ENCODE assay signal across 23 cellular contexts in genomic region chr6:166612471-166612881, GRCh38. TPM values are rescaled to one million over a fixed set of nuclear protein-coding genes. Genes with fewer than 3 reads are reported as not detected.
DNase-seq lines count a peak whose midpoint lies in the region; ATAC-seq and TF ChIP-seq lines count a peak whose summit lies in the region.
"Had no signal": no experiment of that assay in that cellular context is flagged by ENCODE, and none has a peak within 500 bp of the region (broad histone marks: within the 10 kb centered on the region; RNA-seq: fewer than 3 reads in every experiment).

No MANE protein-coding gene starts in this region.

- peak; percentile 24 for DNase-seq in activated effector memory CD4-positive, alpha-beta T cell treated with anti-CD3 and anti-CD28 coated beads, Interleukin-2, amount 50 U/mL, for 16 hours
- DNase-seq in activated effector memory CD4-positive, alpha-beta T cell treated with Interleukin-2 at 50 U/mL for 16 hours, result no peak
- peak in 1 of 2 donors; percentile 34 for DNase-seq in heart right ventricle
- DNase-seq in omental fat pad (ENCODE audit: low spot score), result no peak
- DNase-seq in uterus, result peak in 1 of 2 donors; percentile 32
- no peak for DNase-seq in SW480 (ENCODE audit: low spot score)
- DNase-seq in HuH-7.5 (ENCODE audit: low spot score), result no peak
- DNase-seq: activated CD4-positive, alpha-beta T cell treated with anti-CD3 and anti-CD28 coated beads for 1 hour; BE2C; hippocampal formation; mesendoderm; naive thymus-derived CD4-positive, alpha-beta T cell; NCI-H1417; NCI-H2107; NCI-H510A treated with DMSO at 0.1 percent for 48 hours; RPMI8226; stimulated activated CD4-positive, alpha-beta T cell treated with anti-CD3 and anti-CD28 coated beads, Interleukin-4, amount 100 ng/mL, for 1 hour; stimulated activated naive CD8-positive, alpha-beta T cell treated with anti-CD3 and anti-CD28 coated beads, Interleukin-15, Interleukin-2, amounts not matched to agents 100 U/mL and 50 U/mL, for 24 hours; transverse colon had no signal

- TF ChIP-seq POLR2A in uterus (IDR thresholded peaks at IDR 0.05), result no peak

- WGBS in heart right ventricle, 2 donors, result 56 to 64% methylated on average over 11 of the region's 11 CpGs

- H3K4me3 ChIP-seq in heart right ventricle (no peak overlapping the region), uterus (no peak overlapping the region)
- H3K4me3 ChIP-seq: A549, smooth muscle cell, transverse colon had no signal

- ATAC-seq in heart right ventricle (peak in 7 of 8 donors; percentile 9 to 72 (median 52)), omental fat pad (ENCODE audit: low FRiP score) (peak; percentile 25), GM19324 (IDR thresholded peaks at IDR 0.05; ENCODE audit: low FRiP score, unreplicated experiment) (no peak)
- ATAC-seq: A549; activated T-helper 17 cell treated with anti-CD3 and anti-CD28 coated beads, Interleukin-2, amount 50 U/mL, for 72 hours; naive thymus-derived CD4-positive, alpha-beta T cell; stimulated activated naive CD8-positive, alpha-beta T cell treated with anti-CD3 and anti-CD28 coated beads, Interleukin-15, Interleukin-2, amounts not matched to agents 100 U/mL and 50 U/mL, for 24 hours had no signal

- H3K9me3 ChIP-seq in heart right ventricle, result no peaks in the 10 kb centered on the region
- H3K9me3 ChIP-seq in uterus, result no peaks in the 10 kb centered on the region
- H3K9me3 ChIP-seq: A549, BE2C, transverse colon had no signal

- TF ChIP-seq CTCF in heart right ventricle (IDR thresholded peaks at IDR 0.05), result no peak
- no peak for TF ChIP-seq CTCF in omental fat pad (IDR thresholded peaks at IDR 0.05)
- no peak for TF ChIP-seq CTCF in uterus (IDR thresholded peaks at IDR 0.05)

- peaks cover 15 to 60% (median 48%) of the 10 kb centered on the region in 9 donors for H3K4me1 ChIP-seq in heart right ventricle
- H3K4me1 ChIP-seq in uterus, result peaks cover 0 to 5% of the 10 kb centered on the region in 2 donors
- H3K4me1 ChIP-seq: A549 had no signal

- H3K36me3 ChIP-seq in heart right ventricle (peaks cover 0 to 3% (median 0%) of the 10 kb centered on the region in 9 donors), uterus (no peaks in the 10 kb centered on the region)
- H3K36me3 ChIP-seq: transverse colon had no signal

- intact Hi-C loops in heart right ventricle (cut with DNase I) (loop anchor here in 3 of 10 donors (5.0 kb wide), 2 partner anchors 35 to 55 kb away; no protein-coding TSS in a partner anchor), uterus (cut with DNase I; ENCODE audit: low total_unique reads) (no loop called here)

- H3K27ac ChIP-seq in heart right ventricle (peak overlapping the region in 7 of 10 donors; percentile 31 to 84 (median 49)), uterus (peak overlapping the region; percentile 13 to 29)
- H3K27ac ChIP-seq: A549 had no signal

- H3K27me3 ChIP-seq in heart right ventricle (no peaks in the 10 kb centered on the region), uterus (no peaks in the 10 kb centered on the region)
- H3K27me3 ChIP-seq: BE2C, transverse colon had no signal

RNA-seq across cellular contexts. Expression of gene RPS6KA2, which starts 14.6 kb away (rescaled TPM):
- total RNA-seq in heart right ventricle (10 to 100 TPM; 47.7 to 91.4 (median 76.0) TPM), omental fat pad (10 to 100 TPM; 52.1 to 84.8 (median 58.7) TPM), uterus (10 to 100 TPM; 34.0 to 78.4 (median 55.8) TPM)
- polyA plus RNA-seq in heart right ventricle, result 10 to 100 TPM; 20.3 to 65.2 TPM

RNA-seq across cellular contexts. Expression of gene RAMACL, which starts 26.0 kb away (rescaled TPM):
- total RNA-seq in heart right ventricle (1 to 10 TPM in 4 of 10 donors, under 1 TPM in 6; 0.25 to 2.4 (median 0.74) TPM), omental fat pad (10 to 100 TPM in 1 of 4 donors, 1 to 10 TPM in 3; 1.9 to 10.9 (median 4.6) TPM), uterus (1 to 10 TPM in 3 of 4 donors, not detected in 1; 1.5 to 8.1 (median 1.8) TPM)
- under 1 TPM; 0.20 to 0.29 TPM for polyA plus RNA-seq in heart right ventricle
- polyA plus RNA-seq: naive thymus-derived CD4-positive, alpha-beta T cell had no signal
